8 cellular contexts compared by ENCODE assay signal in genomic region chr10:115093776-115094361, GRCh38. TPM values are rescaled to one million over a fixed set of nuclear protein-coding genes. Genes with fewer than 3 reads are reported as not detected.
A peak's percentile ranks its signal among the peaks of the same experiment; 100 is the strongest.
DNase-seq lines count a peak whose midpoint lies in the region; ATAC-seq and TF ChIP-seq lines count a peak whose summit lies in the region.

No MANE protein-coding gene starts in this region.

- H3K4me2 ChIP-seq in mesendoderm (ENCODE audit: low read length): peak overlapping the region; percentile 73

- peak overlapping the region; percentile 48 for H3K4me3 ChIP-seq in colonic mucosa
- peak overlapping the region; percentile 81 for H3K4me3 ChIP-seq in mesendoderm (ENCODE audit: low read length)

- H3K23ac ChIP-seq in mesendoderm (ENCODE audit: low read length): peak overlapping the region; percentile 18

- no peaks in the 10 kb centered on the region for H3K79me2 ChIP-seq in mesendoderm (ENCODE audit: control insufficient read depth, insufficient read depth, low read length)

- no peak overlapping the region for H2BK5ac ChIP-seq in mesendoderm (ENCODE audit: low read length)

- peak; percentile 25 for DNase-seq in activated naive CD4-positive, alpha-beta T cell treated with anti-CD3 and anti-CD28 coated beads, Interleukin-2, amount 10 ng/mL, durations not matched to agents 7 days and 5 days
- no peak for DNase-seq in activated naive CD4-positive, alpha-beta T cell treated with Interleukin-2 at 50 U/mL for 16 hours
- peak; percentile 59 for DNase-seq in NCI-H510A treated with DMSO at 0.1 percent for 48 hours (lab: John Stamatoyannopoulos, UW)
- DNase-seq in colonic mucosa: no peak
- DNase-seq in mesendoderm: peak; percentile 71
- DNase-seq in A172 (ENCODE audit: low spot score): no peak
- no peak for DNase-seq in stimulated activated naive CD4-positive, alpha-beta T cell treated with Interleukin-2 at 50 U/mL for 16 hours (lab: John Stamatoyannopoulos, UW)

- peaks cover 17% of the 10 kb centered on the region for H3K4me1 Mint-ChIP-seq in activated naive CD4-positive, alpha-beta T cell treated with anti-CD3 and anti-CD28 coated beads, Interleukin-2, amount 10 ng/mL, durations not matched to agents 7 days and 5 days

- no peak overlapping the region for H3K27ac Mint-ChIP-seq in activated naive CD4-positive, alpha-beta T cell treated with anti-CD3 and anti-CD28 coated beads, Interleukin-2, amount 10 ng/mL, durations not matched to agents 7 days and 5 days

- H3K79me1 ChIP-seq in mesendoderm (ENCODE audit: low read length): peaks cover 2% of the 10 kb centered on the region

- H2BK120ac ChIP-seq in mesendoderm (ENCODE audit: low read depth, low read length): no peak overlapping the region

- H3K9me3 Mint-ChIP-seq in activated naive CD4-positive, alpha-beta T cell treated with anti-CD3 and anti-CD28 coated beads, Interleukin-2, amount 10 ng/mL, durations not matched to agents 7 days and 5 days: no peaks in the 10 kb centered on the region

- H4K5ac ChIP-seq in mesendoderm (ENCODE audit: low read length): no peak overlapping the region

- intact Hi-C loops in colonic mucosa (cut with DNase I): no loop called here

- peak overlapping the region; percentile 79 for H3K18ac ChIP-seq in mesendoderm (ENCODE audit: low read length)

- CTCF ChIA-PET in activated naive CD4-positive, alpha-beta T cell treated with anti-CD3 and anti-CD28 coated beads, Interleukin-2, amount 10 ng/mL, durations not matched to agents 7 days and 5 days (lab: Charles Lee): no interaction called here

- peaks cover 26% of the 10 kb centered on the region for H3K27me3 ChIP-seq in colonic mucosa
- H3K27me3 ChIP-seq in mesendoderm (ENCODE audit: insufficient read depth, low read length, poor library complexity): no peaks in the 10 kb centered on the region

- H3K4me1 ChIP-seq in colonic mucosa: no peaks in the 10 kb centered on the region
- H3K4me1 ChIP-seq in mesendoderm (ENCODE audit: control insufficient read depth, low read depth, low read length): peaks cover 2% of the 10 kb centered on the region

- H3K27me3 Mint-ChIP-seq in activated naive CD4-positive, alpha-beta T cell treated with anti-CD3 and anti-CD28 coated beads, Interleukin-2, amount 10 ng/mL, durations not matched to agents 7 days and 5 days: peaks cover 57% of the 10 kb centered on the region

- H3K9me3 ChIP-seq in colonic mucosa: no peaks in the 10 kb centered on the region

- H2BK15ac ChIP-seq in mesendoderm (replicated peaks; ENCODE audit: low read depth): no peak overlapping the region

- H2AK5ac ChIP-seq in mesendoderm (ENCODE audit: low read length): no peak overlapping the region

- peak overlapping the region; percentile 94 for H3K56ac ChIP-seq in mesendoderm (ENCODE audit: low read length)

- H4K8ac ChIP-seq in mesendoderm (ENCODE audit: low read depth, low read length): no peak overlapping the region

- no peak for TF ChIP-seq CTCF in colonic mucosa (IDR thresholded peaks at IDR 0.05)

- no CpG with 5 or more reads among the region's 61 CpGs for WGBS in mesendoderm (ENCODE audit: extremely low coverage, insufficient coverage, low lambda C conversion rate)

- peak; percentile 42 for ATAC-seq in HG02623 (IDR thresholded peaks at IDR 0.05; ENCODE audit: unreplicated experiment)

- H3K36me3 ChIP-seq in colonic mucosa: no peaks in the 10 kb centered on the region
- H3K36me3 ChIP-seq in mesendoderm (ENCODE audit: control insufficient read depth, insufficient read depth, low read length): no peaks in the 10 kb centered on the region

- H3K4ac ChIP-seq in mesendoderm (ENCODE audit: low read depth, low read length): no peak overlapping the region

- no peak overlapping the region for H3K9ac ChIP-seq in colonic mucosa (ENCODE audit: low read depth in 2 of 2, low read length in 2 of 2)
- H3K9ac ChIP-seq in mesendoderm (ENCODE audit: low read length): peak overlapping the region; percentile 61

- H3K36me3 Mint-ChIP-seq in activated naive CD4-positive, alpha-beta T cell treated with anti-CD3 and anti-CD28 coated beads, Interleukin-2, amount 10 ng/mL, durations not matched to agents 7 days and 5 days: peaks cover 2% of the 10 kb centered on the region

- peak overlapping the region; percentile 51 for H3K4me3 Mint-ChIP-seq in activated naive CD4-positive, alpha-beta T cell treated with anti-CD3 and anti-CD28 coated beads, Interleukin-2, amount 10 ng/mL, durations not matched to agents 7 days and 5 days

- H3K27ac ChIP-seq in colonic mucosa (no peak overlapping the region), mesendoderm (ENCODE audit: low read depth, low read length) (no peak overlapping the region)

RNA-seq across cellular contexts. Expression of gene ATRNL1, which starts 0.7 kb away (rescaled TPM):
- total RNA-seq in colonic mucosa: 1 to 10 TPM in 1 of 2 donors, under 1 TPM in 1; 0.37 to 2.9 TPM
- 5.6 TPM for polyA plus RNA-seq in mesendoderm (2013, experiment 1 of 2)
- 4.7 TPM for polyA plus RNA-seq in mesendoderm (2013, experiment 2 of 2)
- total RNA-seq in A172 (2014; rRNA removed; shearing (Covaris generic)): 11.4 and 15.2 TPM in 2 replicates

Comparison
In these comparisons a context has a peak if more than half of its experiments do, and no peak if none do; other contexts are left out.
1. DNase-seq: peak in activated naive CD4-positive, alpha-beta T cell treated with anti-CD3 and anti-CD28 coated beads, Interleukin-2, amount 10 ng/mL, durations not matched to agents 7 days and 5 days (single experiment), NCI-H510A treated with DMSO at 0.1 percent for 48 hours (single experiment) and mesendoderm (single experiment); none in activated naive CD4-positive, alpha-beta T cell treated with Interleukin-2 at 50 U/mL for 16 hours (single experiment), colonic mucosa (single experiment), A172 (single experiment) and stimulated activated naive CD4-positive, alpha-beta T cell treated with Interleukin-2 at 50 U/mL for 16 hours (single experiment).